ENCODE assay signal across 2 cellular contexts in the genomic region with DNA sequence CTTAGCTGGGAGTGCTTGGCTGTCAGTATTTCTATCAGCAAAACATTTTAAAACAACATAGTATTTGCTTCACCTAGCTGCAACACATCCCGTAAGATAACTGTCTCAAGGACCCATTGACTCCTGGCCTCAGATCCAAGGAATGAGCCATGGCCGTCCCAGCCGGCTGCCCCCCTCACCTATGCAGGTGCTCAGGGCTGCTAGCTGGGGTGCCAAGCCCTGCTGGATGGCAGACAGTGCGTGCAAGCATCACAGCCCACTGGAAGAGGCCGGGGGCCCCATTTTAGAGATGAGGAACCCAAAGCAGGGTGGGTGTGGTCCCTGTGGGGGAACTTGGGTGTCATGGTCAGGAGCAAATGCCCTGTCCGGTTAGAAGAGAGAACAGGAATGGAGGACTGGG.
TF ChIP-seq lines count a peak whose summit lies in the region.

No MANE protein-coding gene starts in this region.

TF ChIP-seq in PFSK-1, 5 proteins besides CTCF, POLR2A, EP300 and RAD21:
- TF ChIP-seq FOXP2 (optimal IDR thresholded peaks at IDR 0.05; ENCODE audit: borderline replicate concordance, extremely low read depth, extremely low read length, insufficient read depth) (no peak), TAF1 (IDR thresholded peaks at IDR 0.05; ENCODE audit: borderline replicate concordance, insufficient read depth, low read length) (no peak), POLR2AphosphoS5 (IDR thresholded peaks at IDR 0.05; ENCODE audit: low read depth, low read length) (peak; percentile 36; the same call in 1 of the 2 replicates), SIN3A (IDR thresholded peaks at IDR 0.05; ENCODE audit: borderline replicate concordance, insufficient read depth, low read length) (no peak)
- TF ChIP-seq, protein P1, sequence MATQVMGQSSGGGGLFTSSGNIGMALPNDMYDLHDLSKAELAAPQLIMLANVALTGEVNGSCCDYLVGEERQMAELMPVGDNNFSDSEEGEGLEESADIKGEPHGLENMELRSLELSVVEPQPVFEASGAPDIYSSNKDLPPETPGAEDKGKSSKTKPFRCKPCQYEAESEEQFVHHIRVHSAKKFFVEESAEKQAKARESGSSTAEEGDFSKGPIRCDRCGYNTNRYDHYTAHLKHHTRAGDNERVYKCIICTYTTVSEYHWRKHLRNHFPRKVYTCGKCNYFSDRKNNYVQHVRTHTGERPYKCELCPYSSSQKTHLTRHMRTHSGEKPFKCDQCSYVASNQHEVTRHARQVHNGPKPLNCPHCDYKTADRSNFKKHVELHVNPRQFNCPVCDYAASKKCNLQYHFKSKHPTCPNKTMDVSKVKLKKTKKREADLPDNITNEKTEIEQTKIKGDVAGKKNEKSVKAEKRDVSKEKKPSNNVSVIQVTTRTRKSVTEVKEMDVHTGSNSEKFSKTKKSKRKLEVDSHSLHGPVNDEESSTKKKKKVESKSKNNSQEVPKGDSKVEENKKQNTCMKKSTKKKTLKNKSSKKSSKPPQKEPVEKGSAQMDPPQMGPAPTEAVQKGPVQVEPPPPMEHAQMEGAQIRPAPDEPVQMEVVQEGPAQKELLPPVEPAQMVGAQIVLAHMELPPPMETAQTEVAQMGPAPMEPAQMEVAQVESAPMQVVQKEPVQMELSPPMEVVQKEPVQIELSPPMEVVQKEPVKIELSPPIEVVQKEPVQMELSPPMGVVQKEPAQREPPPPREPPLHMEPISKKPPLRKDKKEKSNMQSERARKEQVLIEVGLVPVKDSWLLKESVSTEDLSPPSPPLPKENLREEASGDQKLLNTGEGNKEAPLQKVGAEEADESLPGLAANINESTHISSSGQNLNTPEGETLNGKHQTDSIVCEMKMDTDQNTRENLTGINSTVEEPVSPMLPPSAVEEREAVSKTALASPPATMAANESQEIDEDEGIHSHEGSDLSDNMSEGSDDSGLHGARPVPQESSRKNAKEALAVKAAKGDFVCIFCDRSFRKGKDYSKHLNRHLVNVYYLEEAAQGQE (IDR thresholded peaks at IDR 0.05; ENCODE audit: insufficient read depth in 1 of 2, low read depth in 2 of 2, low read length in 2 of 2): no peak
TF ChIP-seq in PFSK-1: peak in this region for 1.

TF ChIP-seq in H1, 55 proteins besides CTCF, POLR2A, EP300 and RAD21:
- no peak for TF ChIP-seq ZNF274 (IDR thresholded peaks at IDR 0.05; ENCODE audit: borderline replicate concordance, extremely low read depth, low read length)
- TF ChIP-seq POLR2AphosphoS5 (IDR thresholded peaks at IDR 0.05; ENCODE audit: low read depth, low read length): peak; percentile 29; the same call in 1 of the 2 replicates
TF ChIP-seq in H1: peak in this region for 1.
